8 cellular contexts compared by ENCODE assay signal in the genomic region with DNA sequence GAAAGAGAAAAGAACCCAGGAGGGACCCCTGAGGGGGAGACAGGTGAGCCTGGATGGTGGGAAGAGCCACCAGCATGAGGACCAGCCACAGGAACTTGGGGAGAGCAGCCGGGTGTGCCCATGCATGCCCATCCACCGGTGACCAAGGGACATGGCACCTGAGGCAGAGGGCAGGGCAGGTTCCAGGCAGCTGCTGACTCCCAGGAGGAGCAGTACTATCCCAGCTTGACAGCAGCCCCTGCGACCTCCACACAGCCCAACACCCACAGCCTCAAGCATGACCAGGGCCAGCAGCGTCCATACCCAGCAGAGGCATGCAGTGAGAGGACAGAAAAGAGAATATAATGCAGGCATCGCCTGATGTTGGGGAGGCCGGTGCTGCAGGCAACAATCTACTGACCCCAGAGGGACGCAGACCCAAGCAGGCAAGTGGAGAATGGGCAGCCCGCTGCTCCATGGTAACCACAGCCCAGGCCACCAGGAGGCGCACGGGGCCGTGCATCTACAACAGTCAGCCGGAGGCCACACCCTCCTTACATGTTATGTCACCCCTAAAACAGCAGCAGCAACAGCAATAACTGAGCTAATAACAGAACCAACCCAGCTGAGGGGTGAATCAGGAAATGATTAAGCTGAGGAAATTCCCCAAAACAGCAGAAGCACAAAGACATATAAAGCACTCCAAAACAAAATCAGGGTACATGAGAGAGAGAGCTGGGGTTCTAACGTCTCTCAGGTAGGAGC. TPM values are rescaled to one million over a fixed set of nuclear protein-coding genes. Genes with fewer than 3 reads are reported as not detected.
A peak's percentile ranks its signal among the peaks of the same experiment; 100 is the strongest.
DNase-seq lines count a peak whose midpoint lies in the region; TF ChIP-seq lines count a peak whose summit lies in the region.

No MANE protein-coding gene starts in this region.

- H3T11ph ChIP-seq in H9 (ENCODE audit: low read length), result no peak overlapping the region

- no peaks in the 10 kb centered on the region for H3K9me2 ChIP-seq in Loucy (replicated peaks; ENCODE audit: low read depth, low read length)

- TF ChIP-seq CTCF in GM12864 (IDR thresholded peaks at IDR 0.05; ENCODE audit: low read depth, low read length, missing control alignments), result peak; percentile 95
- peak; percentile 92 for TF ChIP-seq CTCF in H9 (conservative IDR thresholded peaks at IDR 0.05)
- peak; percentile 83 for TF ChIP-seq CTCF in Loucy (conservative IDR thresholded peaks at IDR 0.05; ENCODE audit: low read length)
- TF ChIP-seq CTCF in cardiac fibroblast (IDR thresholded peaks at IDR 0.05; ENCODE audit: low read depth, low read length), result peak; percentile 98

- no peak overlapping the region for H2AK5ac ChIP-seq in H9 (ENCODE audit: insufficient read length, low read length)

- H4K20me1 ChIP-seq in H9 (ENCODE audit: control insufficient read depth, insufficient read depth, insufficient read length) (no peaks in the 10 kb centered on the region), Loucy (ENCODE audit: insufficient read depth, low read length, poor library complexity, severe bottlenecking) (no peaks in the 10 kb centered on the region)

- H3K56ac ChIP-seq in H9 (ENCODE audit: insufficient read length, low read depth, low read length), result no peak overlapping the region

- no peak overlapping the region for H3K23ac ChIP-seq in H9 (ENCODE audit: insufficient read length, low read depth, low read length)

- no peak overlapping the region; a peak in 1 of 7 replicates for H3K27ac Mint-ChIP-seq in H9

- H3K9me3 Mint-ChIP-seq in H9, result peaks cover 2% of the 10 kb centered on the region in 2 experiments; a peak in 1 of 5 replicates

- H3K9ac ChIP-seq in H9 (ENCODE audit: extremely low read depth, insufficient read length, low read length) (no peak overlapping the region), Loucy (ENCODE audit: low read depth, low read length, poor library complexity, severe bottlenecking) (no peak overlapping the region)

- no peak overlapping the region for H4K8ac ChIP-seq in H9 (replicated peaks; ENCODE audit: insufficient read length, low read depth, low read length)

- H2BK20ac ChIP-seq in H9 (ENCODE audit: low read depth, low read length, poor library complexity, severe bottlenecking), result no peak overlapping the region

- H3K4me1 Mint-ChIP-seq in H9, result peaks cover 0 to 2% of the 10 kb centered on the region in 2 experiments; a peak in 1 of 4 replicates

- no peaks in the 10 kb centered on the region for H3K79me1 ChIP-seq in H9 (ENCODE audit: insufficient read depth, low read depth, low read length, poor library complexity, severe bottlenecking)

- H3K4me2 ChIP-seq in H9 (ENCODE audit: insufficient read depth, insufficient read length, low read length), result no peak overlapping the region
- no peak overlapping the region for H3K4me2 ChIP-seq in Loucy (ENCODE audit: low read depth, low read length, poor library complexity, severe bottlenecking)

- no peak overlapping the region for H3K4me3 ChIP-seq in GM12864 (ENCODE audit: low read depth, low read length)
- no peak overlapping the region for H3K4me3 ChIP-seq in Loucy (ENCODE audit: low read length, poor library complexity, severe bottlenecking)
- no peak overlapping the region for H3K4me3 ChIP-seq in cardiac fibroblast (replicated peaks in 1 of 2; ENCODE audit: low read depth in 2 of 2, low read length in 2 of 2)

- no peaks in the 10 kb centered on the region for H3K36me3 Mint-ChIP-seq in H9 (ENCODE audit: insufficient read depth in 1 of 3, low read depth in 3 of 3)

- H2BK12ac ChIP-seq in H9 (ENCODE audit: insufficient read length, low read depth, low read length), result no peak overlapping the region

- H2AFZ ChIP-seq in H9 (ENCODE audit: low read length) (no peak overlapping the region), Loucy (ENCODE audit: low read length) (no peak overlapping the region)

- H3K27me3 ChIP-seq in H9 (ENCODE audit: insufficient read depth, low read length), result no peaks in the 10 kb centered on the region
- no peaks in the 10 kb centered on the region for H3K27me3 ChIP-seq in Loucy (ENCODE audit: insufficient read depth, low read length, poor library complexity, severe bottlenecking)

- no peak overlapping the region for H2BK5ac ChIP-seq in H9 (ENCODE audit: insufficient read length, low read length)

- H4K5ac ChIP-seq in H9 (ENCODE audit: insufficient read length, low read depth, low read length), result no peak overlapping the region

- DNase-seq in GM12864 (ENCODE audit: low read depth), result peak; percentile 66
- DNase-seq in H9, result peak; percentile 85
- peak; percentile 70 for DNase-seq in activated CD4-positive, CD25-positive, alpha-beta regulatory T cell treated with anti-CD3 and anti-CD28 coated beads, Interleukin-2, amount 50 U/mL, for 16 hours (ENCODE audit: low read depth, low spot score)
- peak; percentile 85 to 91 for DNase-seq in cardiac fibroblast (ENCODE audit: low read depth in 2 of 2)
- DNase-seq in kidney tubule cell (ENCODE audit: low spot score), result peak; percentile 73
- peak; percentile 76 to 81 for DNase-seq in stimulated activated CD4-positive, alpha-beta T cell treated with anti-CD3 and anti-CD28 coated beads, Interleukin-2, amount 100 ng/mL, for 48 hours
- no peak for DNase-seq in NCI-H2196 (lab: John Stamatoyannopoulos, UW; ENCODE audit: unreplicated experiment)

- no peak overlapping the region for H2BK15ac ChIP-seq in H9 (ENCODE audit: low read depth, low read length)

- no peaks in the 10 kb centered on the region for H3K36me3 ChIP-seq in Loucy (ENCODE audit: insufficient read depth, low read length)

- H3K4me3 Mint-ChIP-seq in H9, result no peak overlapping the region

- no peak overlapping the region for H3K18ac ChIP-seq in H9 (ENCODE audit: insufficient read length, low read depth, low read length)

- H3K4me1 ChIP-seq in H9 (ENCODE audit: insufficient read depth, low read length) (no peaks in the 10 kb centered on the region), Loucy (ENCODE audit: insufficient read depth, low read length, poor library complexity, severe bottlenecking) (no peaks in the 10 kb centered on the region)

- H3F3A ChIP-seq in Loucy (ENCODE audit: low read depth), result no peaks in the 10 kb centered on the region

- peaks cover 8% of the 10 kb centered on the region for H3K27me3 Mint-ChIP-seq in H9 (ENCODE audit: low read depth)

- no peaks in the 10 kb centered on the region for H3K9me3 ChIP-seq in H9 (ENCODE audit: control insufficient read depth, low read depth, low read length)
- H3K9me3 ChIP-seq in Loucy (ENCODE audit: insufficient read depth, low read depth, low read length), result no peaks in the 10 kb centered on the region

- no peak overlapping the region for H3K14ac ChIP-seq in H9 (ENCODE audit: insufficient read depth, low read length)

- H3K79me2 ChIP-seq in H9 (ENCODE audit: insufficient read depth, low read length) (no peaks in the 10 kb centered on the region), Loucy (ENCODE audit: insufficient read depth, low read length) (no peaks in the 10 kb centered on the region)

- no peaks in the 10 kb centered on the region for H3K23me2 ChIP-seq in H9 (ENCODE audit: insufficient read length, low read depth, low read length, poor library complexity, severe bottlenecking)

- H3K4ac ChIP-seq in H9 (ENCODE audit: low read depth, low read length), result no peak overlapping the region

- H3K27ac ChIP-seq in H9 (ENCODE audit: insufficient read length, low read depth, low read length), result no peak overlapping the region

- no CpG with 5 or more reads among the region's 13 CpGs for WGBS in H9 (ENCODE audit: extremely low coverage, insufficient read length, low lambda C conversion rate)

- no peak overlapping the region for H2BK120ac ChIP-seq in H9 (ENCODE audit: low read depth, low read length, poor library complexity, severe bottlenecking)

- H4K91ac ChIP-seq in H9 (ENCODE audit: insufficient read length, low read depth, low read length), result no peak overlapping the region

RNA-seq across cellular contexts. Expression of gene ANKMY1, which starts 44.1 kb away (rescaled TPM):
- total RNA-seq in H9 (2021), result 8.6 and 13.7 TPM in 2 replicates

RNA-seq across cellular contexts. Expression of gene DUSP28, which starts 46.4 kb away (rescaled TPM):
- 1.6 and 2.9 TPM in 2 replicates for total RNA-seq in H9 (2021)

RNA-seq across cellular contexts. Expression of gene RNPEPL1, which starts 54.6 kb away (rescaled TPM):
- 22.5 and 24.7 TPM in 2 replicates for total RNA-seq in H9 (2021)
